ENCODE assay signal across 10 cellular contexts in genomic region chr12:53738834-53739284, GRCh38. TPM values are rescaled to one million over a fixed set of nuclear protein-coding genes. Genes with fewer than 3 reads are reported as not detected.
A peak's percentile ranks its signal among the peaks of the same experiment; 100 is the strongest.
DNase-seq lines count a peak whose midpoint lies in the region; ATAC-seq and TF ChIP-seq lines count a peak whose summit lies in the region.
"Had no signal": no experiment of that assay in that cellular context is flagged by ENCODE, and none has a peak within 500 bp of the region (broad histone marks: within the 10 kb centered on the region; RNA-seq: fewer than 3 reads in every experiment).

No MANE protein-coding gene starts in this region.

- no peak for TF ChIP-seq CTCF in CD4-positive, alpha-beta T cell (IDR thresholded peaks at IDR 0.05)

- peaks cover 20% of the 10 kb centered on the region for H3K4me1 Mint-ChIP-seq in CD4-positive, alpha-beta T cell (ENCODE audit: low read depth)
- H3K4me1 Mint-ChIP-seq in naive B cell = peaks cover 20 to 30% (median 30%) of the 10 kb centered on the region in 3 donors

- intact Hi-C loops in CD4-positive, alpha-beta T cell (cut with DNase I, micrococcal nuclease) = no loop called here
- intact Hi-C loops in posterior cingulate gyrus (cut with DNase I) = no loop called here

- POLR2A ChIA-PET in CD4-positive, alpha-beta T cell (lab: Charles Lee) = interaction anchor here (1.6 to 2.7 kb wide), 2 partner anchors 9 to 11 kb away, joined by 5 to 19 read pairs; partner anchors contain the start of gene CALCOCO1

- H3K4me3 ChIP-seq in H7 (ENCODE audit: insufficient read depth, low read depth, low read length) = peak overlapping the region; percentile 55

- peak overlapping the region; percentile 49 for H3K4me3 Mint-ChIP-seq in CD4-positive, alpha-beta T cell
- peak overlapping the region in 7 of 8 donors; percentile 62 to 89 (median 80) for H3K4me3 Mint-ChIP-seq in naive B cell

- no peak for DNase-seq in CD4-positive, alpha-beta T cell
- DNase-seq in H7 = peak; percentile 67
- DNase-seq in cerebellar cortex (ENCODE audit: low spot score) = peak; percentile 40
- DNase-seq in naive B cell = no peak
- DNase-seq in G401 (ENCODE audit: low spot score) = no peak
- no peak for DNase-seq in glomerular visceral epithelial cell (ENCODE audit: extremely low spot score)
- no peak for DNase-seq in posterior cingulate gyrus

- H3K27ac ChIP-seq in CD4-positive, alpha-beta T cell (ENCODE audit: low read depth, low read length) = no peak overlapping the region

- CTCF ChIA-PET in CD4-positive, alpha-beta T cell (lab: Charles Lee) = interaction anchor here (1.1 kb wide), 1 partner anchor 8 kb away, joined by 6 read pairs; no protein-coding TSS in a partner anchor

- peaks cover 38% of the 10 kb centered on the region for H3K27me3 Mint-ChIP-seq in CD4-positive, alpha-beta T cell
- peaks cover 57 to 74% (median 60%) of the 10 kb centered on the region in 3 donors for H3K27me3 Mint-ChIP-seq in naive B cell

- H3K27ac Mint-ChIP-seq in CD4-positive, alpha-beta T cell = no peak overlapping the region
- peak overlapping the region in 2 of 6 donors; percentile 8 to 60 for H3K27ac Mint-ChIP-seq in naive B cell

- ATAC-seq in CD4-positive, alpha-beta T cell (ENCODE audit: poor library complexity) = peak; percentile 56
- ATAC-seq in naive B cell (ENCODE audit: low read depth in 2 of 2) (peak; percentile 54 to 56), HG02938 (IDR thresholded peaks at IDR 0.05; ENCODE audit: unreplicated experiment) (no peak)

- peaks cover 45% of the 10 kb centered on the region for H3K27me3 ChIP-seq in CD4-positive, alpha-beta T cell (ENCODE audit: control insufficient read depth, insufficient read depth, low read length)
- H3K27me3 ChIP-seq in H7 (ENCODE audit: control insufficient read depth, insufficient read depth, low read length) = peaks cover 70% of the 10 kb centered on the region

- H3K9me3 Mint-ChIP-seq in CD4-positive, alpha-beta T cell = no peaks in the 10 kb centered on the region
- H3K9me3 Mint-ChIP-seq in naive B cell = no peaks in the 10 kb centered on the region

- no peaks in the 10 kb centered on the region for H3K36me3 ChIP-seq in H7 (replicated peaks; ENCODE audit: control insufficient read depth, insufficient read depth, low read length)

- H3K9me3 ChIP-seq in CD4-positive, alpha-beta T cell (ENCODE audit: control insufficient read depth, low read length) = no peaks in the 10 kb centered on the region

- in situ Hi-C loops in G401 (cut with HindIII; ENCODE audit: low sequenced_read_pairs) = no loop called here

- no peaks in the 10 kb centered on the region for H3K36me3 Mint-ChIP-seq in CD4-positive, alpha-beta T cell (ENCODE audit: low read depth)
- no peaks in the 10 kb centered on the region for H3K36me3 Mint-ChIP-seq in naive B cell

RNA-seq across cellular contexts. Expression of gene CALCOCO1, which starts 11.6 kb away (rescaled TPM):
- 10 to 100 TPM; 66.8 to 69.3 TPM for total RNA-seq in CD4-positive, alpha-beta T cell
- total RNA-seq in H7 (2014; rRNA removed; shearing (Covaris generic)) = 17.3 and 18.7 TPM in 2 replicates
- polyA plus RNA-seq in naive B cell (ENCODE audit: low read depth in 6 of 6) = 10 to 100 TPM; 65.8 to 93.2 (median 78.8) TPM
- 232 and 250 TPM in 2 replicates for total RNA-seq in G401 (2014; rRNA removed; shearing (Covaris generic))

RNA-seq across cellular contexts. Expression of gene CISTR, which starts 12.9 kb away (rescaled TPM):
- not detected for total RNA-seq in CD4-positive, alpha-beta T cell
- not detected in 2 replicates for total RNA-seq in H7 (2014; rRNA removed; shearing (Covaris generic))
- polyA plus RNA-seq in naive B cell (ENCODE audit: low read depth in 6 of 6) = not detected
- total RNA-seq in G401 (2014; rRNA removed; shearing (Covaris generic)) = not detected in 2 replicates
- total RNA-seq: liver, renal cortical epithelial cell had no signal
- polyA plus RNA-seq: liver had no signal

Comparison
In these comparisons a context has a peak if more than half of its experiments do, and no peak if none do; other contexts are left out.
1. DNase-seq: peak in H7 (single experiment) and cerebellar cortex (single experiment); none in CD4-positive, alpha-beta T cell (0 of 10), naive B cell (single experiment), G401 (single experiment), glomerular visceral epithelial cell (single experiment) and posterior cingulate gyrus (0 of 10).